1 cellular context compared by ENCODE assay signal in genomic region chr3:47210863-47211405, GRCh38.
TF ChIP-seq lines count a peak whose summit lies in the region.

No MANE protein-coding gene starts in this region.

TF ChIP-seq in K562, 482 proteins besides CTCF, POLR2A, EP300 and RAD21 (continued from another document and continues in another):
- TF ChIP-seq ZKSCAN8 (CRISPR knock-in tag; IDR thresholded peaks at IDR 0.05) (no peak), ZNF175 (CRISPR knock-in tag; IDR thresholded peaks at IDR 0.05; ENCODE audit: low read depth) (peak; percentile 69), ZNF584 (CRISPR knock-in tag; IDR thresholded peaks at IDR 0.05; ENCODE audit: low read depth) (peak; percentile 68; the same call in 1 of the 2 replicates), CEBPG (CRISPR knock-in tag; IDR thresholded peaks at IDR 0.05) (peak; percentile 48; the same call in 1 of the 2 replicates), CEBPG (tag; conservative IDR thresholded peaks at IDR 0.05 in 1 of 2, IDR thresholded peaks at IDR 0.05 in 1 of 2) (peak; percentile 63 to 82; a peak in 3 of 4 replicates), U2AF1 (optimal IDR thresholded peaks at IDR 0.05; ENCODE audit: low read depth, low read length) (no peak), NONO (IDR thresholded peaks at IDR 0.05; ENCODE audit: low read depth in 2 of 2, low read length in 1 of 2) (no peak), PML (IDR thresholded peaks at IDR 0.05; ENCODE audit: low read length) (no peak), NFXL1 (CRISPR knock-in tag; IDR thresholded peaks at IDR 0.05) (no peak), FOXJ2 (tag; IDR thresholded peaks at IDR 0.05) (no peak), ZNF518B (CRISPR knock-in tag; IDR thresholded peaks at IDR 0.05) (no peak), ZNF780A (CRISPR knock-in tag; IDR thresholded peaks at IDR 0.05) (no peak), MAFK (IDR thresholded peaks at IDR 0.05; ENCODE audit: low read length) (no peak), ZNF589 (CRISPR knock-in tag; IDR thresholded peaks at IDR 0.05; ENCODE audit: low read depth) (peak; percentile 26; the same call in 1 of the 2 replicates), ZNF696 (CRISPR knock-in tag; conservative IDR thresholded peaks at IDR 0.05) (no peak), NBN (IDR thresholded peaks at IDR 0.05; ENCODE audit: low read depth) (no peak), ELF4 (CRISPR knock-in tag; IDR thresholded peaks at IDR 0.05) (no peak), MTA1 (IDR thresholded peaks at IDR 0.05; ENCODE audit: borderline replicate concordance) (no peak), ZNF3 (CRISPR knock-in tag; IDR thresholded peaks at IDR 0.05) (no peak), PKNOX1 (IDR thresholded peaks at IDR 0.05) (no peak), ZNF280A (IDR thresholded peaks at IDR 0.05; ENCODE audit: low read depth, partially characterized antibody) (no peak), HNRNPLL (IDR thresholded peaks at IDR 0.05; ENCODE audit: low read depth, low read length, poor library complexity, severe bottlenecking) (no peak), USF1 (CRISPR knock-in tag; IDR thresholded peaks at IDR 0.05) (no peak), CC2D1A (IDR thresholded peaks at IDR 0.05) (no peak), ADNP (tag; IDR thresholded peaks at IDR 0.05) (no peak), LARP7 (IDR thresholded peaks at IDR 0.05) (no peak), BDP1 (IDR thresholded peaks at IDR 0.05; ENCODE audit: insufficient read depth, insufficient read length) (no peak), ZNF217 (CRISPR knock-in tag; IDR thresholded peaks at IDR 0.05) (no peak), STAG1 (CRISPR knock-in tag; IDR thresholded peaks at IDR 0.05; ENCODE audit: borderline replicate concordance) (no peak), DNMT1 (IDR thresholded peaks at IDR 0.05) (no peak), ARID1B (IDR thresholded peaks at IDR 0.05) (no peak), ETV6 (IDR thresholded peaks at IDR 0.05; ENCODE audit: borderline replicate concordance in 1 of 2, low read depth in 2 of 2, low read length in 1 of 2) (no peak), ETV6 (CRISPR knock-in tag; IDR thresholded peaks at IDR 0.05; ENCODE audit: borderline replicate concordance) (no peak), ZNF134 (CRISPR knock-in tag; conservative IDR thresholded peaks at IDR 0.05) (no peak), KAT7 (CRISPR knock-in tag; IDR thresholded peaks at IDR 0.05; ENCODE audit: borderline replicate concordance) (no peak), GATA2 (CRISPR knock-in tag; IDR thresholded peaks at IDR 0.05) (no peak), SIX5 (IDR thresholded peaks at IDR 0.05; ENCODE audit: borderline replicate concordance in 1 of 2, insufficient read depth in 1 of 2, low read depth in 1 of 2, low read length in 2 of 2) (no peak), PHTF2 (CRISPR knock-in tag; IDR thresholded peaks at IDR 0.05) (no peak), CHD4 (IDR thresholded peaks at IDR 0.05; ENCODE audit: insufficient read depth, insufficient replicate concordance, low read depth, low read length, poor library complexity, severe bottlenecking) (no peak), ZNF561 (CRISPR knock-in tag; conservative IDR thresholded peaks at IDR 0.05) (no peak), ZFP30 (CRISPR knock-in tag; IDR thresholded peaks at IDR 0.05; ENCODE audit: borderline replicate concordance) (no peak), RFX5 (IDR thresholded peaks at IDR 0.05; ENCODE audit: low read depth, low read length) (no peak), MAFG (tag; conservative IDR thresholded peaks at IDR 0.05) (no peak), EP400 (IDR thresholded peaks at IDR 0.05) (no peak), ZNF274 (IDR thresholded peaks at IDR 0.05; ENCODE audit: borderline replicate concordance, low read depth, low read length) (no peak), CBFA2T2 (conservative IDR thresholded peaks at IDR 0.05) (no peak), KLF6 (CRISPR knock-in tag; IDR thresholded peaks at IDR 0.05; ENCODE audit: borderline replicate concordance) (0 out of 2 replicates have a peak, but pooled peaks have one; percentile 22), BACH1 (tag; IDR thresholded peaks at IDR 0.05) (no peak), RBM22 (IDR thresholded peaks at IDR 0.05; ENCODE audit: low read depth, low read length, poor library complexity, severe bottlenecking) (no peak), RBM17 (IDR thresholded peaks at IDR 0.05; ENCODE audit: borderline replicate concordance, low read depth, low read length) (no peak), CGGBP1 (CRISPR knock-in tag; IDR thresholded peaks at IDR 0.05) (no peak), ZNF121 (CRISPR knock-in tag; conservative IDR thresholded peaks at IDR 0.05) (no peak), TCF3 (CRISPR knock-in tag; IDR thresholded peaks at IDR 0.05) (no peak), ZNF197 (CRISPR knock-in tag; IDR thresholded peaks at IDR 0.05; ENCODE audit: low read depth) (peak; percentile 49; the same call in 1 of the 2 replicates), MEF2D (tag; conservative IDR thresholded peaks at IDR 0.05; ENCODE audit: low read depth) (no peak), U2AF2 (optimal IDR thresholded peaks at IDR 0.05; ENCODE audit: low read depth, low read length) (no peak), THAP12 (CRISPR knock-in tag; IDR thresholded peaks at IDR 0.05) (no peak), SMARCA4 (IDR thresholded peaks at IDR 0.05) (no peak), L3MBTL2 (IDR thresholded peaks at IDR 0.05) (peak; percentile 69), PCBP1 (IDR thresholded peaks at IDR 0.05; ENCODE audit: low read depth, low read length, poor library complexity, severe bottlenecking) (no peak), CXXC5 (CRISPR knock-in tag; IDR thresholded peaks at IDR 0.05) (peak; percentile 30; the same call in 1 of the 2 replicates), ATF3 (IDR thresholded peaks at IDR 0.05) (peak; percentile 47; the same call in 1 of the 2 replicates), ATF3 (CRISPR knock-in tag; conservative IDR thresholded peaks at IDR 0.05) (no peak), IRF2 (CRISPR knock-in tag; IDR thresholded peaks at IDR 0.05) (no peak), POLR2H (tag; IDR thresholded peaks at IDR 0.05; ENCODE audit: low read depth) (no peak; the same call in 1 of the 2 replicates), BRCA1 (IDR thresholded peaks at IDR 0.05) (no peak), BRCA1 (CRISPR knock-in tag; IDR thresholded peaks at IDR 0.05) (no peak), RBBP5 (IDR thresholded peaks at IDR 0.05; ENCODE audit: borderline replicate concordance, insufficient read depth, low read length, poor library complexity, severe bottlenecking) (no peak), ARID3B (CRISPR knock-in tag; IDR thresholded peaks at IDR 0.05; ENCODE audit: borderline replicate concordance) (no peak), SREBF2 (CRISPR knock-in tag; IDR thresholded peaks at IDR 0.05) (no peak), MYBL2 (IDR thresholded peaks at IDR 0.05; ENCODE audit: low read depth) (no peak), MYBL2 (CRISPR knock-in tag; IDR thresholded peaks at IDR 0.05; ENCODE audit: borderline replicate concordance) (no peak)
